In the genomic region with DNA sequence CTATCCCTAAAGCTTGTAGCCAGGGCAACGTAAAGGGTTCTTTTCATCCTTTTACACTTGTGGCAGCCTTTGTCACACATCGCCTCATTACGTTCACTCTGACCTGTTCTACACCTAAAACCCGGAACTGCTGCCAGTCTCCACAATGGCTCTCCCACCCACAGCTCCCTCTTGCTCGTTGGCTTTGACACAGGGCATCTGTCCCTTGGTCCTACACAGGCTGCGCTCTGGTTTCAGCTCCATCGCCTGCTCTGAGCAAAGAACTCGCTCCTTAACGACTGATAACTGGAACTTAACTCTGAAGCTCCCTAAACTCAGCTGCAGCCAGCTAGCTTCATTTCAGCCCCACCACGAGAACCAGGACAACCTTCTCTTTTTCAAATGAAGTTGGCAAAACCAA, we compare ENCODE assay signal across 15 cellular contexts.
"Had no signal": no experiment of that assay in that cellular context is flagged by ENCODE, and none has a peak within 500 bp of the region (broad histone marks: within the 10 kb centered on the region; RNA-seq: fewer than 3 reads in every experiment).

No MANE protein-coding gene starts in this region.

- H3K4me1 ChIP-seq: breast epithelium, esophagus muscularis mucosa, foreskin keratinocyte, suprapubic skin, upper lobe of left lung had no signal

- H3K27me3 ChIP-seq: breast epithelium, dorsolateral prefrontal cortex, esophagus muscularis mucosa, suprapubic skin, upper lobe of left lung had no signal

- H3K4me3 Mint-ChIP-seq: activated CD4-positive, alpha-beta memory T cell treated with anti-CD3 and anti-CD28 coated beads, Interleukin-2, amount 10 ng/mL, durations not matched to agents 7 days and 5 days; activated naive CD8-positive, alpha-beta T cell treated with anti-CD3 and anti-CD28 coated beads for 36 hours; nephron; T-helper 2 cell treated with Interferon-gamma antibody and Interleukin-4, amounts not matched to agents 5 μg/mL and 100 μg/mL, for 36 hours had no signal

- H3K27ac ChIP-seq: breast epithelium, dorsolateral prefrontal cortex, esophagus muscularis mucosa, foreskin keratinocyte, suprapubic skin, upper lobe of left lung had no signal

- H3K4me3 ChIP-seq: breast epithelium, esophagus muscularis mucosa, suprapubic skin, upper lobe of left lung had no signal

- H3K9me3 ChIP-seq: suprapubic skin, upper lobe of left lung had no signal

- H3K36me3 ChIP-seq: breast epithelium, esophagus muscularis mucosa, suprapubic skin, upper lobe of left lung had no signal

- H3K36me3 Mint-ChIP-seq: activated naive CD8-positive, alpha-beta T cell treated with anti-CD3 and anti-CD28 coated beads for 36 hours had no signal

- H3K4me1 Mint-ChIP-seq: activated CD4-positive, alpha-beta memory T cell treated with anti-CD3 and anti-CD28 coated beads, Interleukin-2, amount 10 ng/mL, durations not matched to agents 7 days and 5 days; activated naive CD8-positive, alpha-beta T cell treated with anti-CD3 and anti-CD28 coated beads for 36 hours had no signal

- H3K27ac Mint-ChIP-seq: activated CD4-positive, alpha-beta memory T cell treated with anti-CD3 and anti-CD28 coated beads, Interleukin-2, amount 10 ng/mL, durations not matched to agents 7 days and 5 days; activated naive CD8-positive, alpha-beta T cell treated with anti-CD3 and anti-CD28 coated beads for 36 hours; nephron; T-helper 2 cell treated with Interferon-gamma antibody and Interleukin-4, amounts not matched to agents 5 μg/mL and 100 μg/mL, for 36 hours had no signal

- DNase-seq: activated CD4-positive, alpha-beta memory T cell treated with anti-CD3 and anti-CD28 coated beads, Interleukin-2, amount 10 ng/mL, durations not matched to agents 7 days and 5 days; activated CD4-positive, alpha-beta T cell treated with anti-CD3 and anti-CD28 coated beads for 1 hour; activated gamma-delta T cell treated with Interleukin-2 at 50 U/mL for 16 hours; activated naive CD8-positive, alpha-beta T cell treated with anti-CD3 and anti-CD28 coated beads for 36 hours; activated T-cell treated with anti-CD3 and anti-CD28 coated beads, Interleukin-2, amount 50 U/mL, for 48 hours; foreskin keratinocyte; stimulated activated CD4-positive, alpha-beta T cell treated with anti-CD3 and anti-CD28 coated beads, Interleukin-2, amount 100 ng/mL, for 24 hours; stimulated activated naive CD4-positive, alpha-beta T cell treated with Interleukin-2 at 50 U/mL for 16 hours; upper lobe of left lung had no signal

- H3K27me3 Mint-ChIP-seq: activated CD4-positive, alpha-beta memory T cell treated with anti-CD3 and anti-CD28 coated beads, Interleukin-2, amount 10 ng/mL, durations not matched to agents 7 days and 5 days; activated naive CD8-positive, alpha-beta T cell treated with anti-CD3 and anti-CD28 coated beads for 36 hours had no signal

- H3K9me3 Mint-ChIP-seq: activated CD4-positive, alpha-beta memory T cell treated with anti-CD3 and anti-CD28 coated beads, Interleukin-2, amount 10 ng/mL, durations not matched to agents 7 days and 5 days; activated naive CD8-positive, alpha-beta T cell treated with anti-CD3 and anti-CD28 coated beads for 36 hours; nephron had no signal
